ENCODE assay signal across 14 cellular contexts in the genomic region with DNA sequence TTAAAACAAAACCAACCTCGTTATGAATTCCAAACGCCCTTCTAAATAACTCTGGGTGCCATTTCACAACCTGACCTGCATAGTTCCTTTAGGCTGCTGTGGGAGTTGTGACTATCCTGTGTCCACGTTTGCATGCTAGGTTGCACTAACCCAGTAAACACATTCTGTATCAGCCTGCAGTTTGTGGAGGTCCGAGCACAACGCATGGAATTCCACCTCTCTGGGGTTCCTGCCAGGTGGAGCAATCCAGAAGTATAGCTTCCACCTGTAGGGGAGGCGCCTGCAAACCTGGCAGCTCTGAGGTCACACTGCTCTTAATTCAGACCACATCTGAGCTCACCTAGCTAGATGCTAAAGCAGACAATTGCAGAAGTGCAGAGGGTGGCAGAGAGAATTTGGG. TPM values are rescaled to one million over a fixed set of nuclear protein-coding genes. Genes with fewer than 3 reads are reported as not detected.
DNase-seq lines count a peak whose midpoint lies in the region; ATAC-seq lines count a peak whose summit lies in the region.
"Had no signal": no experiment of that assay in that cellular context is flagged by ENCODE, and none has a peak within 500 bp of the region (broad histone marks: within the 10 kb centered on the region; RNA-seq: fewer than 3 reads in every experiment).

No MANE protein-coding gene starts in this region.

- H3K4me3 Mint-ChIP-seq in activated CD4-positive, alpha-beta T cell treated with anti-CD3 and anti-CD28 coated beads for 36 hours: no peak overlapping the region
- peak overlapping the region; percentile 93 for H3K4me3 Mint-ChIP-seq in natural killer cell treated with Interleukin-12 subunit alpha and Interleukin-12 subunit beta and Interleukin-15 and Interleukin-18, amount 100 ng/mL, for 72 hours

- no peaks in the 10 kb centered on the region for H3K36me3 Mint-ChIP-seq in activated CD4-positive, alpha-beta T cell treated with anti-CD3 and anti-CD28 coated beads for 36 hours (ENCODE audit: low read depth)
- peaks cover 0 to 9% of the 10 kb centered on the region in 2 donors for H3K36me3 Mint-ChIP-seq in activated naive CD4-positive, alpha-beta T cell treated with anti-CD3 and anti-CD28 coated beads, Interleukin-2, amount 50 U/mL, for 72 hours
- H3K36me3 Mint-ChIP-seq in natural killer cell treated with Interleukin-12 subunit alpha and Interleukin-12 subunit beta and Interleukin-15 and Interleukin-18, amount 100 ng/mL, for 72 hours: peaks cover 8% of the 10 kb centered on the region

- H3K27ac Mint-ChIP-seq in activated CD4-positive, alpha-beta T cell treated with anti-CD3 and anti-CD28 coated beads for 36 hours: peak overlapping the region; percentile 94
- H3K27ac Mint-ChIP-seq in activated naive CD4-positive, alpha-beta T cell treated with anti-CD3 and anti-CD28 coated beads, Interleukin-2, amount 50 U/mL, for 72 hours: peak overlapping the region in 1 of 2 donors; percentile 85
- peak overlapping the region; percentile 96 to 98 for H3K27ac Mint-ChIP-seq in natural killer cell treated with Interleukin-12 subunit alpha and Interleukin-12 subunit beta and Interleukin-15 and Interleukin-18, amount 100 ng/mL, for 72 hours

- CTCF ChIA-PET in activated CD4-positive, alpha-beta T cell treated with anti-CD3 and anti-CD28 coated beads for 36 hours (lab: Charles Lee): interaction anchor here (0.5 kb wide), 1 partner anchor 92 kb away, joined by 3 read pairs; no protein-coding TSS in a partner anchor

- H3K9me3 Mint-ChIP-seq in activated CD4-positive, alpha-beta T cell treated with anti-CD3 and anti-CD28 coated beads for 36 hours (ENCODE audit: low read depth): no peaks in the 10 kb centered on the region
- H3K9me3 Mint-ChIP-seq in activated naive CD4-positive, alpha-beta T cell treated with anti-CD3 and anti-CD28 coated beads, Interleukin-2, amount 50 U/mL, for 72 hours: no peaks in the 10 kb centered on the region
- no peaks in the 10 kb centered on the region for H3K9me3 Mint-ChIP-seq in natural killer cell treated with Interleukin-12 subunit alpha and Interleukin-12 subunit beta and Interleukin-15 and Interleukin-18, amount 100 ng/mL, for 72 hours

- ATAC-seq in activated CD4-positive, alpha-beta T cell treated with anti-CD3 and anti-CD28 coated beads for 36 hours: no peak
- peak; percentile 18 to 26 for ATAC-seq in activated naive CD4-positive, alpha-beta T cell treated with anti-CD3 and anti-CD28 coated beads, Interleukin-2, amount 50 U/mL, for 72 hours
- ATAC-seq in natural killer cell treated with Interleukin-12 subunit alpha and Interleukin-12 subunit beta and Interleukin-15 and Interleukin-18, amount 100 ng/mL, for 72 hours: no peak
- ATAC-seq in GM18517 (IDR thresholded peaks at IDR 0.05; ENCODE audit: unreplicated experiment): no peak

- H3K27me3 Mint-ChIP-seq in activated CD4-positive, alpha-beta T cell treated with anti-CD3 and anti-CD28 coated beads for 36 hours: no peaks in the 10 kb centered on the region
- H3K27me3 Mint-ChIP-seq in natural killer cell treated with Interleukin-12 subunit alpha and Interleukin-12 subunit beta and Interleukin-15 and Interleukin-18, amount 100 ng/mL, for 72 hours: no peaks in the 10 kb centered on the region

- peaks cover 28% of the 10 kb centered on the region for H3K4me1 Mint-ChIP-seq in activated CD4-positive, alpha-beta T cell treated with anti-CD3 and anti-CD28 coated beads for 36 hours
- H3K4me1 Mint-ChIP-seq in natural killer cell treated with Interleukin-12 subunit alpha and Interleukin-12 subunit beta and Interleukin-15 and Interleukin-18, amount 100 ng/mL, for 72 hours (ENCODE audit: low read depth in 2 of 2): peaks cover 53 to 62% of the 10 kb centered on the region in 2 donors

- intact Hi-C loops in activated CD4-positive, alpha-beta T cell treated with anti-CD3 and anti-CD28 coated beads for 36 hours (cut with DNase I, micrococcal nuclease): no loop called here

- no peak for DNase-seq in activated CD4-positive, alpha-beta T cell treated with anti-CD3 and anti-CD28 coated beads for 36 hours
- no peak for DNase-seq in activated CD4-positive, alpha-beta T cell treated with anti-CD3 and anti-CD28 coated beads, Interleukin-2, amount 50 U/mL, for 1 hour
- peak; percentile 8 to 26 for DNase-seq in Kasumi-1 (lab: John Stamatoyannopoulos, UW)
- DNase-seq in activated naive CD4-positive, alpha-beta T cell treated with anti-CD3 and anti-CD28 coated beads, Interleukin-2, amount 50 U/mL, for 72 hours (ENCODE audit: low spot score in 2 of 2): no peak
- DNase-seq in natural killer cell treated with Interleukin-12 subunit alpha and Interleukin-12 subunit beta and Interleukin-15 and Interleukin-18, amount 100 ng/mL, for 72 hours (ENCODE audit: low spot score): no peak
- DNase-seq in stimulated activated CD4-positive, alpha-beta T cell treated with anti-CD3 and anti-CD28 coated beads, Interleukin-4, amount 100 ng/mL, for 24 hours: no peak
- no peak for DNase-seq in NCI-H128 (lab: John Stamatoyannopoulos, UW; ENCODE audit: unreplicated experiment)
- DNase-seq: activated CD4-positive, CD25-positive, alpha-beta regulatory T cell; DND-41; Karpas-422; NCI-H345; sigmoid colon; tibial artery had no signal

- POLR2A ChIA-PET in activated CD4-positive, alpha-beta T cell treated with anti-CD3 and anti-CD28 coated beads for 36 hours (lab: Charles Lee): no interaction called here

RNA-seq across cellular contexts. Expression of a gene that starts 57.2 kb away (rescaled TPM):
- total RNA-seq in activated CD4-positive, alpha-beta T cell treated with anti-CD3 and anti-CD28 coated beads for 36 hours: 1 to 10 TPM; 3.6 to 4.2 TPM
- total RNA-seq in activated naive CD4-positive, alpha-beta T cell treated with anti-CD3 and anti-CD28 coated beads, Interleukin-2, amount 50 U/mL, for 72 hours: 10 to 100 TPM in 1 of 2 donors, 1 to 10 TPM in 1; 4.8 to 10.5 TPM
- 10 to 100 TPM; 19.2 to 46.2 TPM for total RNA-seq in natural killer cell treated with Interleukin-12 subunit alpha and Interleukin-12 subunit beta and Interleukin-15 and Interleukin-18, amount 100 ng/mL, for 72 hours

Comparison
In these comparisons a context has a peak if more than half of its experiments do, and no peak if none do; other contexts are left out.
1. ATAC-seq: peak in activated naive CD4-positive, alpha-beta T cell treated with anti-CD3 and anti-CD28 coated beads, Interleukin-2, amount 50 U/mL, for 72 hours (2 of 2); none in activated CD4-positive, alpha-beta T cell treated with anti-CD3 and anti-CD28 coated beads for 36 hours (single experiment), natural killer cell treated with Interleukin-12 subunit alpha and Interleukin-12 subunit beta and Interleukin-15 and Interleukin-18, amount 100 ng/mL, for 72 hours (0 of 2) and GM18517 (single experiment).
2. DNase-seq: peak in Kasumi-1 (2 of 2); none in activated CD4-positive, alpha-beta T cell treated with anti-CD3 and anti-CD28 coated beads for 36 hours (single experiment), activated CD4-positive, alpha-beta T cell treated with anti-CD3 and anti-CD28 coated beads, Interleukin-2, amount 50 U/mL, for 1 hour (single experiment), activated naive CD4-positive, alpha-beta T cell treated with anti-CD3 and anti-CD28 coated beads, Interleukin-2, amount 50 U/mL, for 72 hours (0 of 2), natural killer cell treated with Interleukin-12 subunit alpha and Interleukin-12 subunit beta and Interleukin-15 and Interleukin-18, amount 100 ng/mL, for 72 hours (single experiment), stimulated activated CD4-positive, alpha-beta T cell treated with anti-CD3 and anti-CD28 coated beads, Interleukin-4, amount 100 ng/mL, for 24 hours (single experiment) and NCI-H128 (single experiment).